Comparison of ENCODE assay signal across 34 cellular contexts in the genomic region with DNA sequence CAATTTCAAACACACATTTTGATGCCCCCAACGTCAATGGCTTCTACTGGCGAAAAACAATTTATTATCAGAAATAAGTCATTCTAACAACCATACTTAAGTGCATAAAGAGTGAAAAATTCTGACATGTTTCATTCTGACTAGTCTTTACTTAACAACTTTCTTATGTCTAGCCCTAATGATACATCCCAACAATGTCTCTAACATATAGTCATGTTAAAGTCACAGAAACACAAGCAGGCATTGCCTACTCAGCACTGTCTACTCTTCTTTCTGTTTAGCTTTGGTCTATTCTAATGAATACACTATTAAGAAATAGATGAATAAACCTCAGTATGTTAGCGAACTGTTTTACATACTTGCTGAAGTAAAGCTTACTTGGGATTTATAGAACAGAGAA.
"Had no signal": no experiment of that assay in that cellular context is flagged by ENCODE, and none has a peak within 500 bp of the region (broad histone marks: within the 10 kb centered on the region; RNA-seq: fewer than 3 reads in every experiment).

No MANE protein-coding gene starts in this region.

- H3K4me3 ChIP-seq: MG63 had no signal

- H3K27me3 ChIP-seq: MG63 had no signal

- H3K9me3 ChIP-seq: MG63 had no signal

- H3K36me3 ChIP-seq: MG63 had no signal

- DNase-seq: Karpas-422, Kasumi-1, MG63, MM.1S, MV-4-11, NCI-H1048, NCI-H1092, NCI-H1092 treated with DMSO at 0.1 percent for 48 hours, NCI-H1105, NCI-H1105 treated with DMSO at 0.1 percent for 48 hours, NCI-H1417, NCI-H1417 treated with DMSO at 0.1 percent for 48 hours, NCI-H1436, NCI-H1436 treated with DMSO at 0.1 percent for 48 hours, NCI-H146, NCI-H1694, NCI-H1694 treated with DMSO at 0.1 percent for 48 hours, NCI-H187, NCI-H187 treated with DMSO at 0.1 percent for 48 hours, NCI-H1930, NCI-H2029, NCI-H2029 treated with DMSO at 0.1 percent for 48 hours, NCI-H2081, NCI-H2081 treated with DMSO at 0.1 percent for 48 hours, NCI-H2107, NCI-H2171, NCI-H2171 treated with DMSO at 0.1 percent for 48 hours, NCI-H2227 treated with DMSO at 0.1 percent for 48 hours, NCI-H226, NCI-H345, NCI-H446, NCI-H446 treated with DMSO at 0.1 percent for 48 hours, NCI-H510A, NCI-H510A treated with DMSO at 0.1 percent for 48 hours had no signal
